Comparison of ENCODE assay signal across 9 cellular contexts in the genomic region with DNA sequence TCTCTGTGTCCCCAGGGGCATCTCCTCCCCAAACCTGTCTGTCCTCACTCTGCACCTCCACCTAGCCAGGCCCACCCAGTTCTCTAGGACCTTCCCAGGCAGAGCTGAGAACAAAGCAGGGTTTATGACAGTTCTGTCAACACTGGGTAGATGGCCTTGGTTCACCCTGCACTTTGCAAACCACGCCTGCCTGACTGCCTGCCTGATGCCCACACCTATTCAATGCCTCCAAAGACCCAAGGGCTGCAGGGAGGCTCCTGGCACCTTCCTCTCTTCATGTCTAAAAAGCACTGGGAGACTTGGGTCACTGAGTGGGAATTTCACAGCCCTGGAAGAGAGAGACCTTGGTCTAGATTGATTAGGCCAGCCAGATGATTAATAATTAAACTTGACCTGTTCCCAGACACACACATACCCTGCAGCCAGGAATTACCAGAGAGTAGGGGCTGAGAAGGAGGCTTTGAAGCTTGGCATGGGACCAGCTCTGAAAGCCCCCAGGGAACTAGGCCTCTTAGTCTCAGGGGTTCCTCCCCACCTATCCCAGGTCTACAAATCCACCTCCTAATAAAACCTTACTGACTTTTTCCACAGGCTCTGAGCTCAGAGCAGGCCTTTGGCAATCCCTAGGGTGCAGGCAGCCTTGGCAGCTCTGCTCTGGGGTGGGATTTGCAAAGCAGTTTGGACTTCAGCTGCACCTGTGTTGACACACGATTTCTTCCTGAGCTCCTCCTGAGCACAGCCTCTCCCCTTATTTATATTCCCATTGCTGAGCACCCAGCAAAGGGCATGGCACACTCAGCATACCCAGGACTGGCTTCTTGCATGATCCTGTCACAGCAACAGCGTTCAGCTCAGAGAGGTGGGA. TPM values are rescaled to one million over a fixed set of nuclear protein-coding genes. Genes with fewer than 3 reads are reported as not detected.
A peak's percentile ranks its signal among the peaks of the same experiment; 100 is the strongest.
DNase-seq lines count a peak whose midpoint lies in the region; ATAC-seq, FAIRE-seq and TF ChIP-seq lines count a peak whose summit lies in the region.
"Had no signal": no experiment of that assay in that cellular context is flagged by ENCODE, and none has a peak within 500 bp of the region (broad histone marks: within the 10 kb centered on the region; RNA-seq: fewer than 3 reads in every experiment).

No MANE protein-coding gene starts in this region.

- peak overlapping the region; percentile 54 for H3K27ac ChIP-seq in kidney (ENCODE audit: low read depth in 2 of 2, low read length in 2 of 2)

- no peak overlapping the region for H3K9ac ChIP-seq in kidney (ENCODE audit: low read length in 2 of 2)

- H3K9me3 Mint-ChIP-seq in stimulated activated naive B cell treated with anti-CD40 and anti-IgM and Interleukin-4, amounts not matched to agents 10 μg/mL and 1 μg/mL and 100 μg/mL, for 72 hours: peaks cover 0 to 2% of the 10 kb centered on the region in 2 donors
- H3K9me3 Mint-ChIP-seq: activated naive CD8-positive, alpha-beta T cell treated with anti-CD3 and anti-CD28 coated beads, Interleukin-2, amount 50 U/mL, for 24 hours had no signal

- no peak overlapping the region for H3K4me3 Mint-ChIP-seq in stimulated activated naive B cell treated with anti-CD40 and anti-IgM and Interleukin-4, amounts not matched to agents 10 μg/mL and 1 μg/mL and 100 μg/mL, for 72 hours
- H3K4me3 Mint-ChIP-seq: activated naive CD8-positive, alpha-beta T cell treated with anti-CD3 and anti-CD28 coated beads, Interleukin-2, amount 50 U/mL, for 24 hours had no signal

- intact Hi-C loops in kidney (cut with DNase I): no loop called here

- H3K27me3 Mint-ChIP-seq in stimulated activated naive B cell treated with anti-CD40 and anti-IgM and Interleukin-4, amounts not matched to agents 10 μg/mL and 1 μg/mL and 100 μg/mL, for 72 hours: no peaks in the 10 kb centered on the region
- H3K27me3 Mint-ChIP-seq: activated naive CD8-positive, alpha-beta T cell treated with anti-CD3 and anti-CD28 coated beads, Interleukin-2, amount 50 U/mL, for 24 hours had no signal

- H3K4me1 ChIP-seq in kidney (ENCODE audit: control insufficient read depth in 1 of 2, insufficient read depth in 1 of 2, low read depth in 1 of 2, low read length in 2 of 2): peaks cover 13 to 19% of the 10 kb centered on the region in 2 donors

- no peak for FAIRE-seq in kidney (lab: Jason Lieb, UNC)

- peaks cover 3 to 4% of the 10 kb centered on the region in 2 donors for H3K36me3 Mint-ChIP-seq in stimulated activated naive B cell treated with anti-CD40 and anti-IgM and Interleukin-4, amounts not matched to agents 10 μg/mL and 1 μg/mL and 100 μg/mL, for 72 hours

- TF ChIP-seq CTCF in kidney (IDR thresholded peaks at IDR 0.05; ENCODE audit: borderline replicate concordance, extremely low read depth, insufficient read depth): no peak

- peaks cover 80 to 95% of the 10 kb centered on the region in 2 donors for H3K4me1 Mint-ChIP-seq in stimulated activated naive B cell treated with anti-CD40 and anti-IgM and Interleukin-4, amounts not matched to agents 10 μg/mL and 1 μg/mL and 100 μg/mL, for 72 hours

- H3K36me3 ChIP-seq in kidney (ENCODE audit: control insufficient read depth in 1 of 2, insufficient read depth in 2 of 2, low read length in 2 of 2): no peaks in the 10 kb centered on the region

- ATAC-seq in stimulated activated naive B cell treated with anti-CD40 and anti-IgM and Interleukin-4, amounts not matched to agents 10 μg/mL and 1 μg/mL and 100 μg/mL, for 72 hours (replicated peaks): no peak
- ATAC-seq: activated naive CD8-positive, alpha-beta T cell treated with anti-CD3 and anti-CD28 coated beads, Interleukin-2, amount 50 U/mL, for 24 hours had no signal

- no peak overlapping the region for H3K4me3 ChIP-seq in kidney (ENCODE audit: low read length in 2 of 2)

- DNase-seq in NCI-H510A treated with DMSO at 0.1 percent for 48 hours (lab: John Stamatoyannopoulos, UW): peak; percentile 29
- DNase-seq in NCI-H510A (lab: John Stamatoyannopoulos, UW): no peak
- DNase-seq in NCI-H526 (lab: John Stamatoyannopoulos, UW): peak; percentile 88 to 89
- DNase-seq in kidney: peak; percentile 65
- no peak for DNase-seq in stimulated activated naive B cell treated with anti-CD40 and anti-IgM and Interleukin-4, amounts not matched to agents 10 μg/mL and 1 μg/mL and 100 μg/mL, for 72 hours
- no peak for DNase-seq in AG08396 (ENCODE audit: low spot score)
- no peak for DNase-seq in activated naive CD4-positive, alpha-beta T cell treated with Interleukin-2 at 50 U/mL for 16 hours
- DNase-seq in DMS114 treated with DMSO at 0.1 percent for 48 hours (lab: John Stamatoyannopoulos, UW; ENCODE audit: unreplicated experiment): no peak
- DNase-seq: activated naive CD8-positive, alpha-beta T cell treated with anti-CD3 and anti-CD28 coated beads, Interleukin-2, amount 50 U/mL, for 24 hours had no signal

- peak overlapping the region; percentile 53 for H3K27ac Mint-ChIP-seq in stimulated activated naive B cell treated with anti-CD40 and anti-IgM and Interleukin-4, amounts not matched to agents 10 μg/mL and 1 μg/mL and 100 μg/mL, for 72 hours
- H3K27ac Mint-ChIP-seq: activated naive CD8-positive, alpha-beta T cell treated with anti-CD3 and anti-CD28 coated beads, Interleukin-2, amount 50 U/mL, for 24 hours had no signal

- no peaks in the 10 kb centered on the region for H3K9me3 ChIP-seq in kidney (ENCODE audit: control insufficient read depth in 1 of 2, low read length in 2 of 2)

RNA-seq across cellular contexts. Expression of a gene that starts 25.7 kb away (rescaled TPM):
- total RNA-seq in kidney: 75.9 TPM
- polyA plus RNA-seq in kidney (ENCODE audit: insufficient read depth, low read depth, low replicate concordance): 57.7 TPM

Comparison
In these comparisons a context has a peak if more than half of its experiments do, and no peak if none do; other contexts are left out.
1. DNase-seq: peak in NCI-H510A treated with DMSO at 0.1 percent for 48 hours (single experiment), NCI-H526 (2 of 2) and kidney (single experiment); none in NCI-H510A (single experiment), stimulated activated naive B cell treated with anti-CD40 and anti-IgM and Interleukin-4, amounts not matched to agents 10 μg/mL and 1 μg/mL and 100 μg/mL, for 72 hours (single experiment), AG08396 (single experiment), activated naive CD4-positive, alpha-beta T cell treated with Interleukin-2 at 50 U/mL for 16 hours (single experiment) and DMS114 treated with DMSO at 0.1 percent for 48 hours (single experiment).